20 cellular contexts compared by ENCODE assay signal in genomic region chr12:40672650-40673319, GRCh38. TPM values are rescaled to one million over a fixed set of nuclear protein-coding genes. Genes with fewer than 3 reads are reported as not detected.
"Had no signal": no experiment of that assay in that cellular context is flagged by ENCODE, and none has a peak within 500 bp of the region (broad histone marks: within the 10 kb centered on the region; RNA-seq: fewer than 3 reads in every experiment).

No MANE protein-coding gene starts in this region.

- H3K4me1 ChIP-seq: neural progenitor cell, transverse colon, vagina had no signal

- H3K36me3 ChIP-seq: cardiac muscle cell, neural progenitor cell, ovary, transverse colon, vagina had no signal

- H3K27me3 ChIP-seq: cardiac muscle cell, dorsolateral prefrontal cortex, neural progenitor cell, ovary, transverse colon, vagina had no signal

- H3K4me2 ChIP-seq: neural progenitor cell had no signal

- H3K4me3 ChIP-seq: cardiac muscle cell, neural progenitor cell, ovary, transverse colon, vagina had no signal

- H3K9me3 ChIP-seq: ovary, transverse colon, vagina had no signal

- H3K9ac ChIP-seq: neural progenitor cell had no signal

- H3K27ac ChIP-seq: cardiac muscle cell, dorsolateral prefrontal cortex, neural progenitor cell, transverse colon, vagina had no signal

- ATAC-seq: activated CD8-positive, alpha-beta T cell treated with anti-CD3 and anti-CD28 coated beads for 36 hours; activated T-cell treated with anti-CD3 and anti-CD28 coated beads, Interleukin-2, amount 50 U/mL, for 4 hours; esophagus mucosa; stimulated activated memory B cell treated with anti-CD40 and anti-IgM and Interleukin-4, amounts not matched to agents 10 μg/mL and 1 μg/mL and 100 μg/mL, for 72 hours; WTC11 had no signal

- DNase-seq: activated CD4-positive, alpha-beta T cell treated with anti-CD3 and anti-CD28 coated beads for 48 hours; activated CD8-positive, alpha-beta T cell treated with anti-CD3 and anti-CD28 coated beads for 36 hours; activated effector memory CD4-positive, alpha-beta T cell treated with anti-CD3 and anti-CD28 coated beads, Interleukin-2, amount 50 U/mL, for 16 hours; activated T-cell treated with anti-CD3 and anti-CD28 coated beads, Interleukin-2, amount 50 U/mL, for 4 hours; dorsolateral prefrontal cortex; foreskin fibroblast; glutamatergic neuron; kidney glomerular epithelial cell; ovary; stimulated activated CD4-positive, alpha-beta T cell treated with anti-CD3 and anti-CD28 coated beads, Interleukin-2, amount 100 ng/mL, for 48 hours; transverse colon had no signal

- FAIRE-seq: TTC549 had no signal

- H2AFZ ChIP-seq: neural progenitor cell had no signal

RNA-seq across cellular contexts. Expression of gene CNTN1, which starts 19.5 kb away (rescaled TPM):
- total RNA-seq: activated CD8-positive, alpha-beta T cell treated with anti-CD3 and anti-CD28 coated beads for 36 hours; activated T-cell treated with anti-CD3 and anti-CD28 coated beads, Interleukin-2, amount 50 U/mL, for 4 hours; myocyte; T-helper 2 cell treated with Interferon-gamma antibody and Interleukin-4, amounts not matched to agents 100 ng/mL and 5 ng/mL, for 36 hours had no signal
